Comparison of ENCODE assay signal across 7 cellular contexts in genomic region chr22:45101828-45102227, GRCh38.
DNase-seq lines count a peak whose midpoint lies in the region; ATAC-seq, FAIRE-seq and TF ChIP-seq lines count a peak whose summit lies in the region.

No MANE protein-coding gene starts in this region.

- H3K23ac ChIP-seq in H1 (ENCODE audit: insufficient read length) = no peak overlapping the region

- peaks cover 0 to 1% (median 0%) of the 10 kb centered on the region in 4 experiments; a peak in 1 of 7 replicates for H3K27me3 ChIP-seq in H1 (replicated peaks in 1 of 4; ENCODE audit: control insufficient read depth in 3 of 4, extremely low read depth in 1 of 4, insufficient read depth in 3 of 4, low read length in 3 of 4)
- H3K27me3 ChIP-seq in lung (ENCODE audit: control insufficient read depth, insufficient read depth) = peaks cover 5% of the 10 kb centered on the region
- H3K27me3 ChIP-seq in upper lobe of right lung = peaks cover 15% of the 10 kb centered on the region
- no peaks in the 10 kb centered on the region for H3K27me3 ChIP-seq in effector memory CD4-positive, alpha-beta T cell (replicated peaks; ENCODE audit: control insufficient read depth, insufficient read depth, low read length, poor library complexity, severe bottlenecking)

- no peak overlapping the region for H3K9ac ChIP-seq in H1 (replicated peaks in 1 of 4; ENCODE audit: extremely low read depth in 1 of 4, low read depth in 3 of 4, low read length in 3 of 4)

- ATAC-seq in lung (ENCODE audit: insufficient read depth, low FRiP score) (peak; percentile 67), upper lobe of right lung (peak; percentile 80)

- H3K4me3 ChIP-seq in H1 (ENCODE audit: extremely low read depth in 1 of 4, insufficient read depth in 2 of 4, low read depth in 3 of 4, low read length in 4 of 4) (no peak overlapping the region), lung (no peak overlapping the region), upper lobe of right lung (no peak overlapping the region)
- no peak overlapping the region for H3K4me3 ChIP-seq in effector memory CD4-positive, alpha-beta T cell (ENCODE audit: insufficient read depth, low read depth, low read length, poor library complexity, severe bottlenecking)

- no peak overlapping the region for H2BK5ac ChIP-seq in H1 (ENCODE audit: low read depth, low read length)

- no peak overlapping the region for H3K14ac ChIP-seq in H1 (ENCODE audit: insufficient read length)

- H2AK5ac ChIP-seq in H1 (ENCODE audit: low read depth, low read length) = no peak overlapping the region

- POLR2A ChIA-PET in H1 (lab: Charles Lee; ENCODE audit: partially characterized antibody) = interaction anchor here (0.6 to 1.6 kb wide), 2 partner anchors 11 to 88 kb away, joined by 3 to 4 read pairs; no protein-coding TSS in a partner anchor

- 0 out of 2 replicates have a peak overlapping the region, but pooled peaks have one; percentile 73 for H2BK20ac ChIP-seq in H1 (ENCODE audit: low read length)

- intact Hi-C loops in upper lobe of right lung (cut with DNase I) = no loop called here

- no peaks in the 10 kb centered on the region for H3K79me2 ChIP-seq in H1 (ENCODE audit: control insufficient read depth in 1 of 2, insufficient read depth in 2 of 2, low read length in 2 of 2)

- TF ChIP-seq POLR2A in H1 (IDR thresholded peaks at IDR 0.05; ENCODE audit: control extremely low read depth in 1 of 2, low read depth in 2 of 2, low read length in 2 of 2) = no peak

- H4K91ac ChIP-seq in H1 (replicated peaks; ENCODE audit: insufficient read length, low read length) = no peak overlapping the region

- no peak overlapping the region for H3K4me2 ChIP-seq in H1 (ENCODE audit: insufficient read depth in 1 of 2, low read depth in 2 of 2, low read length in 2 of 2)

- peak overlapping the region; percentile 94; the same call in 1 of the 2 replicates for H2AFZ ChIP-seq in H1 (ENCODE audit: low read length)

- H3K36me3 ChIP-seq in H1 (ENCODE audit: control insufficient read depth in 2 of 4, insufficient read depth in 4 of 4, low read length in 3 of 4) (no peaks in the 10 kb centered on the region), lung (ENCODE audit: control insufficient read depth in 2 of 2, insufficient read depth in 2 of 2, low read length in 2 of 2) (no peaks in the 10 kb centered on the region), upper lobe of right lung (no peaks in the 10 kb centered on the region)
- H3K36me3 ChIP-seq in effector memory CD4-positive, alpha-beta T cell (ENCODE audit: control insufficient read depth, insufficient read depth, low read length) = no peaks in the 10 kb centered on the region

- H3K4me1 ChIP-seq in H1 (replicated peaks in 1 of 4; ENCODE audit: control insufficient read depth in 3 of 4, insufficient read depth in 4 of 4, low read length in 3 of 4) = no peaks in the 10 kb centered on the region
- H3K4me1 ChIP-seq in lung (ENCODE audit: control insufficient read depth in 2 of 2, insufficient read depth in 2 of 2, low read length in 2 of 2) = no peaks in the 10 kb centered on the region
- H3K4me1 ChIP-seq in upper lobe of right lung = no peaks in the 10 kb centered on the region
- no peaks in the 10 kb centered on the region for H3K4me1 ChIP-seq in effector memory CD4-positive, alpha-beta T cell (ENCODE audit: control insufficient read depth, insufficient read depth, low read length, poor library complexity, severe bottlenecking)

- CTCF ChIA-PET in H1 (lab: Charles Lee; ENCODE audit: partially characterized antibody) = interaction anchor here (0.6 to 3.8 kb wide), 8 partner anchors 10 to 154 kb away, joined by 3 to 16 read pairs (median 5); no protein-coding TSS in a partner anchor

- H3K4ac ChIP-seq in H1 (replicated peaks; ENCODE audit: insufficient read length, low read depth, low read length) = no peak overlapping the region

- TF ChIP-seq EP300 in H1 (IDR thresholded peaks at IDR 0.05; ENCODE audit: borderline replicate concordance in 1 of 2, low read depth in 2 of 2, low read length in 2 of 2) = no peak

- peak; percentile 77 for FAIRE-seq in H1 (lab: Jason Lieb, UNC)

- H4K8ac ChIP-seq in H1 (ENCODE audit: extremely low read depth, insufficient read depth, low read length) = no peak overlapping the region

- 0 out of 2 replicates have a peak overlapping the region, but pooled peaks have one; percentile 75 for H2BK12ac ChIP-seq in H1 (ENCODE audit: low read depth, low read length)

- DNase-seq in EH (ENCODE audit: low read depth) (peak; percentile 80), HuH-7.5 (ENCODE audit: low spot score) (peak; percentile 38), RKO (ENCODE audit: low spot score) (peak; percentile 41), H1 (ENCODE audit: low read depth in 1 of 2, low spot score in 2 of 2) (no peak), lung (ENCODE audit: low spot score) (peak; percentile 41), upper lobe of right lung (no peak)
- DNase-seq in effector memory CD4-positive, alpha-beta T cell = no peak

- H3K23me2 ChIP-seq in H1 (ENCODE audit: low read depth, low read length) = no peaks in the 10 kb centered on the region

- 67% methylated on average over 12 of the region's 12 CpGs; no CpG with 5 or more reads in 1 of the 2 experiments for WGBS in H1 (ENCODE audit: extremely low coverage in 1 of 2, insufficient coverage in 1 of 2, insufficient read length in 1 of 2, insufficient replicate concordance in 2 of 2, low coverage in 1 of 2, low lambda C conversion rate in 2 of 2, missing lambda C conversion rate in 1 of 2), 2 experiments
- 21 to 27% methylated on average over 12 of the region's 12 CpGs for WGBS in lung, 2 donors

- no peaks in the 10 kb centered on the region for H3K79me1 ChIP-seq in H1 (ENCODE audit: low read depth, low read length)

- TF ChIP-seq CTCF in H1 (IDR thresholded peaks at IDR 0.05; ENCODE audit: control extremely low read depth in 1 of 3, insufficient read depth in 1 of 3, low read depth in 1 of 3, low read length in 3 of 3) = peak; percentile 56 to 82 (median 77)
- TF ChIP-seq CTCF in lung (IDR thresholded peaks at IDR 0.05; ENCODE audit: control extremely low read depth, extremely low read depth) = peak; percentile 17
- TF ChIP-seq CTCF in upper lobe of right lung (IDR thresholded peaks at IDR 0.05) = peak; percentile 33

- no peak overlapping the region for H4K5ac ChIP-seq in H1 (ENCODE audit: insufficient read length, low read depth, low read length)

- peak; percentile 81 to 82 for TF ChIP-seq RAD21 in H1 (IDR thresholded peaks at IDR 0.05 in 1 of 2, conservative IDR thresholded peaks at IDR 0.05 in 1 of 2; ENCODE audit: low read depth in 2 of 2, low read length in 2 of 2)

- H4K20me1 ChIP-seq in H1 (replicated peaks in 1 of 2; ENCODE audit: control insufficient read depth in 1 of 2, insufficient read depth in 2 of 2, low read length in 2 of 2) = no peaks in the 10 kb centered on the region

- no peak overlapping the region for H2BK120ac ChIP-seq in H1 (replicated peaks; ENCODE audit: low read depth, low read length)

- no peak overlapping the region for H3K27ac ChIP-seq in H1 (ENCODE audit: low read depth, low read length)
- H3K27ac ChIP-seq in lung (ENCODE audit: low read depth in 1 of 2, low read length in 1 of 2) = no peak overlapping the region
- no peak overlapping the region for H3K27ac ChIP-seq in upper lobe of right lung
- no peak overlapping the region for H3K27ac ChIP-seq in effector memory CD4-positive, alpha-beta T cell (ENCODE audit: insufficient read depth, low read length, poor library complexity, severe bottlenecking)

- H2BK15ac ChIP-seq in H1 (ENCODE audit: low read length) = peak overlapping the region; percentile 73; the same call in 1 of the 2 replicates

- no peak overlapping the region for H3K56ac ChIP-seq in H1 (replicated peaks; ENCODE audit: insufficient read length, low read depth, low read length)

- H3K9me3 ChIP-seq in H1 (ENCODE audit: insufficient read depth in 2 of 2, low read depth in 1 of 2, low read length in 1 of 2) (no peaks in the 10 kb centered on the region), lung (ENCODE audit: control insufficient read depth in 2 of 2, insufficient read depth in 1 of 2, low read length in 1 of 2) (no peaks in the 10 kb centered on the region), upper lobe of right lung (no peaks in the 10 kb centered on the region)
- no peaks in the 10 kb centered on the region for H3K9me3 ChIP-seq in effector memory CD4-positive, alpha-beta T cell (ENCODE audit: control insufficient read depth, low read length)

- H3K18ac ChIP-seq in H1 (ENCODE audit: extremely low read depth, low read length) = no peak overlapping the region

TF ChIP-seq in H1, 55 proteins besides CTCF, POLR2A, EP300 and RAD21:
- TF ChIP-seq YY1 (IDR thresholded peaks at IDR 0.05; ENCODE audit: low read depth, low read length) (peak; percentile 47; the same call in 1 of the 2 replicates), JUN (IDR thresholded peaks at IDR 0.05; ENCODE audit: low read depth, low read length) (no peak), CBX5 (IDR thresholded peaks at IDR 0.05; ENCODE audit: low read depth, low read length) (no peak), CHD1 (IDR thresholded peaks at IDR 0.05; ENCODE audit: low read depth, low read length) (no peak), ATF3 (IDR thresholded peaks at IDR 0.05; ENCODE audit: insufficient read depth, low read depth, low read length) (peak; percentile 46; the same call in 1 of the 2 replicates), E2F6 (IDR thresholded peaks at IDR 0.05) (peak; percentile 46; the same call in 1 of the 2 replicates), HDAC6 (IDR thresholded peaks at IDR 0.05; ENCODE audit: low read depth, low read length) (no peak), MAX (IDR thresholded peaks at IDR 0.05) (peak; percentile 97), USF2 (IDR thresholded peaks at IDR 0.05; ENCODE audit: low read length) (peak; percentile 76)

Comparison
In these comparisons a context has a peak if more than half of its experiments do, and no peak if none do; other contexts are left out.
1. DNase-seq: peak in EH (single experiment), HuH-7.5 (single experiment), RKO (single experiment) and lung (single experiment); none in H1 (0 of 2), upper lobe of right lung (single experiment) and effector memory CD4-positive, alpha-beta T cell (0 of 3).
2. CTCF ChIP-seq: peak in every context shown above with its lines; median percentile 77 in H1; 33 in upper lobe of right lung; 17 in lung.